ENCODE assay signal across 15 cellular contexts in genomic region chr21:34695434-34695833, GRCh38. TPM values are rescaled to one million over a fixed set of nuclear protein-coding genes. Genes with fewer than 3 reads are reported as not detected.
A peak's percentile ranks its signal among the peaks of the same experiment; 100 is the strongest.
DNase-seq lines count a peak whose midpoint lies in the region; ATAC-seq and TF ChIP-seq lines count a peak whose summit lies in the region.
"Had no signal": no experiment of that assay in that cellular context is flagged by ENCODE, and none has a peak within 500 bp of the region (broad histone marks: within the 10 kb centered on the region; RNA-seq: fewer than 3 reads in every experiment).

No MANE protein-coding gene starts in this region.

- no TSS peak for BruUV-seq in mammary epithelial cell (replicated peaks; lab: Mats Ljungman, UMichigan)

- no peaks in the 10 kb centered on the region for H3K79me2 ChIP-seq in mammary epithelial cell (ENCODE audit: insufficient read depth, low read length)

- H3K4me3 ChIP-seq in breast epithelium (no peak overlapping the region), mammary epithelial cell (replicated peaks in 1 of 3; ENCODE audit: insufficient read depth in 1 of 3, low read depth in 2 of 3, low read length in 3 of 3) (no peak overlapping the region)
- H3K4me3 ChIP-seq: adrenal gland, SJSA1 had no signal

- no peak overlapping the region for H2AFZ ChIP-seq in mammary epithelial cell (ENCODE audit: low read depth, low read length)

- in situ Hi-C loops in mammary epithelial cell (cut with MboI; ENCODE audit: low sequenced_read_pairs in 2 of 2): loop anchor here in 1 of 2 donors (25.0 kb wide), 2 partner anchors 142 to 717 kb away; no protein-coding TSS in a partner anchor

- H3K4me1 Mint-ChIP-seq in progenitor cell of endocrine pancreas (ENCODE audit: low read depth): peaks cover 25% of the 10 kb centered on the region

- no peak for TF ChIP-seq POLR2A in breast epithelium (IDR thresholded peaks at IDR 0.05)

- DNase-seq in breast epithelium (ENCODE audit: low spot score in 2 of 2): no peak
- no peak for DNase-seq in mammary epithelial cell
- DNase-seq in AG08395 (ENCODE audit: low spot score): no peak
- DNase-seq in NCI-H187 (lab: John Stamatoyannopoulos, UW): no peak
- DNase-seq in progenitor cell of endocrine pancreas (ENCODE audit: low spot score, unreplicated experiment): no peak
- DNase-seq in NCI-H1436 (lab: John Stamatoyannopoulos, UW): no peak
- DNase-seq: left colon; NCI-H446; stimulated activated CD4-positive, alpha-beta T cell treated with anti-CD3 and anti-CD28 coated beads, Interleukin-2, amount 100 ng/mL, for 48 hours had no signal

- H3K36me3 Mint-ChIP-seq in progenitor cell of endocrine pancreas (ENCODE audit: insufficient read depth): peaks cover 10% of the 10 kb centered on the region

- H3K36me3 ChIP-seq in breast epithelium: no peaks in the 10 kb centered on the region
- H3K36me3 ChIP-seq in mammary epithelial cell (ENCODE audit: insufficient read depth, low read length): no peaks in the 10 kb centered on the region
- H3K36me3 ChIP-seq: adrenal gland, SJSA1 had no signal

- peak; percentile 88 for ATAC-seq in HG02623 (IDR thresholded peaks at IDR 0.05; ENCODE audit: unreplicated experiment)
- ATAC-seq in HG03565 (IDR thresholded peaks at IDR 0.05; ENCODE audit: unreplicated experiment): peak; percentile 76

- H3K4me1 ChIP-seq in breast epithelium (no peaks in the 10 kb centered on the region), mammary epithelial cell (ENCODE audit: insufficient read depth, low read length) (peaks cover 1% of the 10 kb centered on the region)
- H3K4me1 ChIP-seq: adrenal gland had no signal

- H3K27me3 ChIP-seq in breast epithelium (no peaks in the 10 kb centered on the region), mammary epithelial cell (ENCODE audit: insufficient read depth, low read length) (no peaks in the 10 kb centered on the region)
- H3K27me3 ChIP-seq: SJSA1 had no signal

- H3K9ac ChIP-seq in mammary epithelial cell (ENCODE audit: insufficient read depth, low read length): no peak overlapping the region

- TF ChIP-seq CTCF in breast epithelium (IDR thresholded peaks at IDR 0.05) (no peak), mammary epithelial cell (conservative IDR thresholded peaks at IDR 0.05 in 1 of 2, IDR thresholded peaks at IDR 0.05 in 1 of 2; ENCODE audit: extremely low read depth in 1 of 2, insufficient read depth in 1 of 2, low read depth in 1 of 2, low read length in 2 of 2) (no peak), progenitor cell of endocrine pancreas (IDR thresholded peaks at IDR 0.05; ENCODE audit: unreplicated experiment) (no peak)

- no peaks in the 10 kb centered on the region for H4K20me1 ChIP-seq in mammary epithelial cell (ENCODE audit: insufficient read depth, low read length)

- H3K27ac Mint-ChIP-seq in progenitor cell of endocrine pancreas: no peak overlapping the region

- CTCF ChIA-PET in mammary epithelial cell (lab: Charles Lee; ENCODE audit: low non-redundant PET): no interaction called here

- peaks cover 4% of the 10 kb centered on the region for H3K9me3 Mint-ChIP-seq in progenitor cell of endocrine pancreas (ENCODE audit: low read depth)

- H3K9me3 ChIP-seq in breast epithelium (peaks cover 0 to 5% of the 10 kb centered on the region in 2 donors), mammary epithelial cell (replicated peaks; ENCODE audit: insufficient read depth, low read length) (no peaks in the 10 kb centered on the region)
- H3K9me3 ChIP-seq: adrenal gland, SJSA1 had no signal

- H3K27ac ChIP-seq in breast epithelium: peak overlapping the region; percentile 7 to 50
- H3K27ac ChIP-seq in mammary epithelial cell (ENCODE audit: insufficient read depth, low read depth, low read length): no peak overlapping the region
- H3K27ac ChIP-seq: adrenal gland, SJSA1, VCaP had no signal

- dilution Hi-C loops in mammary epithelial cell (cut with HindIII; ENCODE audit: low sequenced_read_pairs): no loop called here

- 54% methylated on average over 2 of the region's 2 CpGs for WGBS in mammary epithelial cell (ENCODE audit: low coverage, missing lambda C conversion rate)

- no peaks in the 10 kb centered on the region for H3K27me3 Mint-ChIP-seq in progenitor cell of endocrine pancreas

- no peak overlapping the region for H3K4me3 Mint-ChIP-seq in progenitor cell of endocrine pancreas (ENCODE audit: low read depth)

- no peak overlapping the region for H3K4me2 ChIP-seq in mammary epithelial cell (ENCODE audit: insufficient read depth, low read depth, low read length)

- intact Hi-C loops in breast epithelium (cut with DNase I; ENCODE audit: low total_unique reads) (no loop called here), mammary epithelial cell (cut with micrococcal nuclease) (no loop called here)

RNA-seq across cellular contexts. Expression of gene CLIC6, which starts 26.6 kb away (rescaled TPM):
- total RNA-seq in breast epithelium (10 to 100 TPM in 2 of 3 donors, 1 to 10 TPM in 1; 10.0 to 34.1 (median 14.4) TPM), mammary epithelial cell (under 1 TPM in 1 of 2 donors, not detected in 1; 0.07 TPM), progenitor cell of endocrine pancreas (14.1 and 16.3 TPM in 2 replicates)
- polyA plus RNA-seq in mammary epithelial cell: not detected
- polyA minus RNA-seq in mammary epithelial cell: not detected
- total RNA-seq: dermis microvascular lymphatic vessel endothelial cell, SJSA1 had no signal

Comparison
In these comparisons a context has a peak if more than half of its experiments do, and no peak if none do; other contexts are left out.
1. RNA of gene CLIC6, which starts 26.6 kb away (total RNA-seq): 10.0 to 34.1 TPM in breast epithelium and 14.1 to 16.3 TPM in progenitor cell of endocrine pancreas; 0.07 TPM in mammary epithelial cell; every median in the first group is over 10 times any median in the second.